6 cellular contexts compared by ENCODE assay signal in the genomic region with DNA sequence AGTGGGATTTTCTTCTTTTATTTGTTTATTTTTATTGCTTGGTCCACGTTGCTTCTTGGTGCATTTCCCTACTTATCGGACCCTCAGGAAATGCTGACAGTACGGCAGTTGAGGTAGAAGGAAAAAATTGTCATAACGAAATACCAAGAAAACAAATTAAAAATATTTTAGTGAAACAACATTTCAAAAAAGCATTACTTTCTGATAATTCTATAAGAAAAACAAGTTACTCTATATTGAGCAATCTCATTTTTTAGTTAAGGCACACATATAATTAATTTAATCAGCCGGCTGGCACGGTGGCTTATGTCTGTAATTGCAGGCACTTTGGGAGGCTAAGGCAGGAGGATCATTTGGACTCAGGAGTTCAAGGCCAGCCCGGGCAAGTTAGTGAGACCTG.
"Had no signal": no experiment of that assay in that cellular context is flagged by ENCODE, and none has a peak within 500 bp of the region (broad histone marks: within the 10 kb centered on the region; RNA-seq: fewer than 3 reads in every experiment).

No MANE protein-coding gene starts in this region.

- FAIRE-seq: HepG2, HTR-8/SVneo, K562 had no signal

- H3K27ac ChIP-seq: HL-60 had no signal

- ATAC-seq: HepG2, K562 had no signal

- DNase-seq: IMR-90, KBM-7 had no signal

- H3K4me3 ChIP-seq: K562 had no signal
